Comparison of ENCODE assay signal across 10 cellular contexts in the genomic region with DNA sequence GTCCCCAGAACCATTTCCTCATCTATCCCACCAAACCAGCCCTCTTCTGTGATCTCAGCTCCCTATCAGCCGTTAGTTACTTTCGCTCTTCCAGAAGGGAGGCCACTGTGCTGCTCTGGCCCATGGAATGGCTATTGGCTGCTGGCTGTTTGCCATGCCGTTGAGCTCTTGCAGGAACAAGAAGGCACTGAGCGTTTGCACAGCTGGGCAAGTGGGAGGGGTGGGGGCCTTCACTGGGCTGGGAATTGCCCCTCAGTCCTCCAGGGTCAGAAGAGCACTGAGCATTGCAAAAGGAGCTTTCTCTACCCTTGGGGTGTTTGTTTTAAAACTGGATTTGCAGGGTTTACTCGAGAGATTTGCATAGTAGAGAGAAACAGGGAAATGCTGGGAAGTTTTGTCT.
DNase-seq lines count a peak whose midpoint lies in the region; ATAC-seq and TF ChIP-seq lines count a peak whose summit lies in the region.
"Had no signal": no experiment of that assay in that cellular context is flagged by ENCODE, and none has a peak within 500 bp of the region (broad histone marks: within the 10 kb centered on the region; RNA-seq: fewer than 3 reads in every experiment).

No MANE protein-coding gene starts in this region.

- H3F3A ChIP-seq in PC-3 (ENCODE audit: low read length, unreplicated experiment), result no peaks in the 10 kb centered on the region

- no peak overlapping the region for H3K27ac ChIP-seq in HEK293 (ENCODE audit: extremely low read depth, low read depth, low read length)
- peak overlapping the region; percentile 83 for H3K27ac ChIP-seq in PC-3 (ENCODE audit: low read length)

- POLR2A ChIA-PET in HEK293 (lab: Yijun Ruan, JAX), result no interaction called here
- POLR2A ChIA-PET in PC-3 (lab: Charles Lee; ENCODE audit: unreplicated experiment), result interaction anchor here (0.6 kb wide), 2 partner anchors 128 to 137 kb away, joined by 4 read pairs; no protein-coding TSS in a partner anchor

- BruUV-seq in PC-3 (replicated peaks; lab: Mats Ljungman, UMichigan), result no TSS peak

- DNase-seq in PC-3 (peak; percentile 96), globus pallidus (ENCODE audit: low spot score) (peak; percentile 79), putamen (ENCODE audit: low spot score) (peak; percentile 57), GM19240 (ENCODE audit: insufficient read length, low spot score) (no peak), GM13977 (ENCODE audit: low spot score) (no peak)
- DNase-seq: activated naive CD4-positive, alpha-beta T cell treated with Interleukin-2 at 50 U/mL for 16 hours; immature natural killer cell had no signal

- peak overlapping the region; percentile 30; the same call in 1 of the 2 replicates for H3K9ac ChIP-seq in PC-3 (ENCODE audit: low read length)

- CTCF ChIA-PET in HEK293 (lab: Yijun Ruan, JAX), result interaction anchor here (0.6 to 4.6 kb wide), 3 partner anchors 11 to 204 kb away, joined by 3 to 18 read pairs (median 7); no protein-coding TSS in a partner anchor
- CTCF ChIA-PET in PC-3 (lab: Charles Lee), result interaction anchor here (0.7 kb wide), 1 partner anchor 648 kb away, joined by 3 read pairs; no protein-coding TSS in a partner anchor

- no peak overlapping the region for H3K4me3 ChIP-seq in HEK293 (ENCODE audit: low read depth, low read length)
- no peak overlapping the region for H3K4me3 ChIP-seq in PC-3 (ENCODE audit: low read length)

- H3K36me3 ChIP-seq in HEK293 (ENCODE audit: control insufficient read depth in 2 of 2, insufficient read depth in 1 of 2, low read length in 2 of 2), result no peaks in the 10 kb centered on the region
- peaks cover 15% of the 10 kb centered on the region; the same call in 1 of the 2 replicates for H3K36me3 ChIP-seq in PC-3 (ENCODE audit: low read depth, low read length)

- H2AFZ ChIP-seq in PC-3 (ENCODE audit: low read length), result no peak overlapping the region

- H3K4me2 ChIP-seq in PC-3 (ENCODE audit: low read length), result peak overlapping the region; percentile 63

- H3K79me2 ChIP-seq in PC-3 (ENCODE audit: low read length), result no peaks in the 10 kb centered on the region

- TF ChIP-seq CTCF in HEK293 (tag by site-specific recombination; IDR thresholded peaks at IDR 0.05) (no peak), PC-3 (conservative IDR thresholded peaks at IDR 0.05; ENCODE audit: low read depth, low read length) (no peak), GM13977 (IDR thresholded peaks at IDR 0.05; ENCODE audit: extremely low read depth, insufficient read depth, missing control alignments) (no peak)

- H3K9me3 ChIP-seq in HEK293 (ENCODE audit: control insufficient read depth, insufficient read depth, low read depth, low read length), result no peaks in the 10 kb centered on the region
- H3K9me3 ChIP-seq in PC-3 (ENCODE audit: low read length), result no peaks in the 10 kb centered on the region

- H4K20me1 ChIP-seq in PC-3 (ENCODE audit: low read length), result no peaks in the 10 kb centered on the region

- no peaks in the 10 kb centered on the region for H3K9me2 ChIP-seq in PC-3 (replicated peaks; ENCODE audit: low read length)

- no peaks in the 10 kb centered on the region for H3K4me1 ChIP-seq in HEK293 (ENCODE audit: control insufficient read depth, insufficient read depth, low read length)
- H3K4me1 ChIP-seq in PC-3 (ENCODE audit: insufficient read depth, low read length), result peaks cover 49% of the 10 kb centered on the region

- ATAC-seq in PC-3, result peak; percentile 69
- no peak for ATAC-seq in HG03039 (IDR thresholded peaks at IDR 0.05; ENCODE audit: unreplicated experiment)
- ATAC-seq in HG03139 (IDR thresholded peaks at IDR 0.05; ENCODE audit: unreplicated experiment), result no peak

- in situ Hi-C loops in GM13977 (cut with MboI; ENCODE audit: low pct_unique_long_range_greater_than_20kb, low sequenced_read_pairs, unreplicated experiment), result no loop called here

- intact Hi-C loops in PC-3 (cut with micrococcal nuclease), result no loop called here

- no peaks in the 10 kb centered on the region for H3K27me3 ChIP-seq in PC-3 (ENCODE audit: low read length)

TF ChIP-seq in HEK293, 187 proteins besides CTCF, POLR2A, EP300 and RAD21:
- TF ChIP-seq ZNF24 (tag by site-specific recombination; IDR thresholded peaks at IDR 0.05), result no peak
- no peak for TF ChIP-seq ZNF37A (tag by site-specific recombination; IDR thresholded peaks at IDR 0.05)
- no peak for TF ChIP-seq SP7 (tag by site-specific recombination; IDR thresholded peaks at IDR 0.05)
- TF ChIP-seq ZNF341 (tag by site-specific recombination; IDR thresholded peaks at IDR 0.05; ENCODE audit: low read depth), result peak; percentile 81
TF ChIP-seq in HEK293: peak in this region for 1.

Comparison
In these comparisons a context has a peak if more than half of its experiments do, and no peak if none do; other contexts are left out.
1. DNase-seq: peak in PC-3 (single experiment), globus pallidus (single experiment) and putamen (single experiment); none in GM19240 (single experiment) and GM13977 (single experiment).